17 cellular contexts compared by ENCODE assay signal in genomic region chr13:112532837-112533745, GRCh38. TPM values are rescaled to one million over a fixed set of nuclear protein-coding genes. Genes with fewer than 3 reads are reported as not detected.
DNase-seq lines count a peak whose midpoint lies in the region; ATAC-seq, FAIRE-seq and TF ChIP-seq lines count a peak whose summit lies in the region.
"Had no signal": no experiment of that assay in that cellular context is flagged by ENCODE, and none has a peak within 500 bp of the region (broad histone marks: within the 10 kb centered on the region; RNA-seq: fewer than 3 reads in every experiment).

No MANE protein-coding gene starts in this region.

- peak overlapping the region; percentile 49 to 61 for H3K27ac Mint-ChIP-seq in effector memory CD8-positive, alpha-beta T cell
- H3K27ac Mint-ChIP-seq: T-helper 1 cell treated with Interleukin-12 subunit alpha and Interleukin-12 subunit beta and Interleukin-4 antibody, amounts not matched to agents 30 μg/mL and 1 μg/mL, for 36 hours had no signal

- no peaks in the 10 kb centered on the region for H4K20me1 ChIP-seq in HepG2 (ENCODE audit: insufficient read depth, low read length)

- no peaks in the 10 kb centered on the region for H3K79me2 ChIP-seq in HepG2 (ENCODE audit: insufficient read depth, low read length)

- peaks cover 0 to 6% (median 0%) of the 10 kb centered on the region in 4 donors for H3K4me1 ChIP-seq in right lobe of liver
- H3K4me1 ChIP-seq in HepG2 (ENCODE audit: insufficient read depth, low read length), result no peaks in the 10 kb centered on the region
- peaks cover 0 to 13% (median 0%) of the 10 kb centered on the region in 4 donors for H3K4me1 ChIP-seq in tibial nerve

- TF ChIP-seq RAD21 in HepG2 (CRISPR knock-in tag; IDR thresholded peaks at IDR 0.05), result no peak

- no TSS peak for BruUV-seq in HepG2 (replicated peaks; lab: Mats Ljungman, UMichigan)

- no peaks in the 10 kb centered on the region for H3K27me3 Mint-ChIP-seq in effector memory CD8-positive, alpha-beta T cell
- H3K27me3 Mint-ChIP-seq: naive B cell had no signal

- no peak overlapping the region for H3K4me3 ChIP-seq in right lobe of liver
- H3K4me3 ChIP-seq in HepG2 (replicated peaks in 1 of 3; ENCODE audit: insufficient read depth in 1 of 3, low read depth in 2 of 3, low read length in 3 of 3), result no peak overlapping the region
- no peak overlapping the region for H3K4me3 ChIP-seq in tibial nerve

- H3K4me2 ChIP-seq in HepG2 (ENCODE audit: low read depth, low read length), result no peak overlapping the region

- no peaks in the 10 kb centered on the region for H3K9me3 ChIP-seq in right lobe of liver
- no peaks in the 10 kb centered on the region for H3K9me3 ChIP-seq in HepG2 (ENCODE audit: low read length)
- H3K9me3 ChIP-seq in tibial nerve, result no peaks in the 10 kb centered on the region

- H3K36me3 ChIP-seq in right lobe of liver (peaks cover 0 to 3% (median 0%) of the 10 kb centered on the region in 4 donors), HepG2 (replicated peaks in 1 of 2; ENCODE audit: control insufficient read depth in 1 of 2, insufficient read depth in 2 of 2, low read length in 2 of 2) (no peaks in the 10 kb centered on the region; a peak in 1 of 5 replicates), tibial nerve (peaks cover 0 to 5% (median 0%) of the 10 kb centered on the region in 3 donors)

- TF ChIP-seq EP300 in HepG2 (IDR thresholded peaks at IDR 0.05; ENCODE audit: low read depth in 2 of 2, low read length in 2 of 2), result no peak
- TF ChIP-seq EP300 in HepG2 (CRISPR knock-in tag; IDR thresholded peaks at IDR 0.05; ENCODE audit: borderline replicate concordance), result no peak
- no peak for TF ChIP-seq EP300 in tibial nerve (IDR thresholded peaks at IDR 0.05)

- no peak overlapping the region for H2AFZ ChIP-seq in HepG2 (ENCODE audit: low read length)

- intact Hi-C loops in right lobe of liver (cut with DNase I) (no loop called here), HepG2 (cut with micrococcal nuclease; ENCODE audit: unreplicated experiment) (no loop called here)

- in situ Hi-C loops in HepG2 (cut with HindIII; ENCODE audit: extremely low pct_ligation_motif_present, low pct_unique_long_range_greater_than_20kb), result no loop called here
- in situ Hi-C loops in KBM-7 (cut with MboI; ENCODE audit: low pct_unique_long_range_greater_than_20kb, low sequenced_read_pairs), result no loop called here

- CTCF ChIA-PET in HepG2 (lab: Yijun Ruan, JAX; ENCODE audit: low intra/inter-chr PET ratio, low total read pairs), result no interaction called here

- no peak for FAIRE-seq in HepG2 (lab: Jason Lieb, UNC)
- FAIRE-seq: endometrium had no signal

- H3K36me3 Mint-ChIP-seq in effector memory CD8-positive, alpha-beta T cell (ENCODE audit: insufficient read depth), result peaks cover 2% of the 10 kb centered on the region

- TF ChIP-seq CTCF in right lobe of liver (IDR thresholded peaks at IDR 0.05), result no peak
- no peak for TF ChIP-seq CTCF in HepG2 (CRISPR knock-in tag; IDR thresholded peaks at IDR 0.05)
- TF ChIP-seq CTCF in tibial nerve (IDR thresholded peaks at IDR 0.05), result no peak
- TF ChIP-seq CTCF in omental fat pad (IDR thresholded peaks at IDR 0.05), result no peak

- peaks cover 3 to 9% of the 10 kb centered on the region in 2 donors for H3K4me1 Mint-ChIP-seq in effector memory CD8-positive, alpha-beta T cell (ENCODE audit: low read depth in 2 of 2)
- H3K4me1 Mint-ChIP-seq: naive B cell had no signal

- no peak overlapping the region for H3K27ac ChIP-seq in right lobe of liver
- H3K27ac ChIP-seq in HepG2 (ENCODE audit: extremely low read length, insufficient read depth, low read length), result no peak overlapping the region
- no peak overlapping the region for H3K27ac ChIP-seq in tibial nerve

- H3K9ac ChIP-seq in HepG2 (ENCODE audit: insufficient read depth, low read depth, low read length), result no peak overlapping the region

- POLR2A ChIA-PET in HepG2 (lab: Yijun Ruan, JAX), result no interaction called here

- H3K27me3 ChIP-seq in right lobe of liver, result no peaks in the 10 kb centered on the region
- no peaks in the 10 kb centered on the region for H3K27me3 ChIP-seq in HepG2 (ENCODE audit: control insufficient read depth in 1 of 2, insufficient read depth in 2 of 2, low read length in 2 of 2)
- no peaks in the 10 kb centered on the region for H3K27me3 ChIP-seq in tibial nerve

- TF ChIP-seq POLR2A in right lobe of liver (IDR thresholded peaks at IDR 0.05) (no peak), HepG2 (IDR thresholded peaks at IDR 0.05; ENCODE audit: insufficient read depth in 1 of 2, low read depth in 2 of 2, low read length in 2 of 2) (no peak), tibial nerve (IDR thresholded peaks at IDR 0.05) (no peak)

- H3K9me3 Mint-ChIP-seq in effector memory CD8-positive, alpha-beta T cell, result no peaks in the 10 kb centered on the region
- H3K9me3 Mint-ChIP-seq: T-helper 1 cell treated with Interleukin-12 subunit alpha and Interleukin-12 subunit beta and Interleukin-4 antibody, amounts not matched to agents 30 μg/mL and 1 μg/mL, for 36 hours had no signal

- WGBS in right lobe of liver (ENCODE audit: insufficient coverage, low coverage, low lambda C conversion rate, missing lambda C conversion rate), result 22% methylated on average over 4 of the region's 13 CpGs
- WGBS in HepG2 (ENCODE audit: low lambda C conversion rate), result 98% methylated on average over 5 of the region's 13 CpGs
- WGBS in tibial nerve, 2 donors, result 81 to 85% methylated on average over 11 to 13 of the region's 13 CpGs

- no peak overlapping the region for H3K4me3 Mint-ChIP-seq in effector memory CD8-positive, alpha-beta T cell
- H3K4me3 Mint-ChIP-seq: naive B cell; T-helper 1 cell treated with Interleukin-12 subunit alpha and Interleukin-12 subunit beta and Interleukin-4 antibody, amounts not matched to agents 30 μg/mL and 1 μg/mL, for 36 hours had no signal

- ATAC-seq in right lobe of liver, result peak; percentile 58 to 78 (median 68)
- ATAC-seq in HepG2, result no peak
- ATAC-seq in effector memory CD8-positive, alpha-beta T cell (replicated peaks), result peak; percentile 78
- ATAC-seq in stimulated activated naive CD8-positive, alpha-beta T cell treated with anti-CD3 and anti-CD28 coated beads, Interleukin-15, Interleukin-2, amounts not matched to agents 100 U/mL and 50 U/mL, for 24 hours, result peak; percentile 79
- no peak for ATAC-seq in omental fat pad (ENCODE audit: low FRiP score)

- peak in 1 of 3 donors; percentile 65 for DNase-seq in right lobe of liver
- DNase-seq in HepG2 (ENCODE audit: low spot score), result no peak
- peak; percentile 20 for DNase-seq in KBM-7
- no peak for DNase-seq in effector memory CD8-positive, alpha-beta T cell
- peak; percentile 21 for DNase-seq in stimulated activated naive CD8-positive, alpha-beta T cell treated with anti-CD3 and anti-CD28 coated beads, Interleukin-15, Interleukin-2, amounts not matched to agents 100 U/mL and 50 U/mL, for 24 hours
- no peak for DNase-seq in GM19240 (ENCODE audit: insufficient read length, low spot score)
- no peak for DNase-seq in tibial nerve (ENCODE audit: low spot score in 2 of 2)
- DNase-seq in omental fat pad (ENCODE audit: low spot score), result no peak
- DNase-seq: activated effector memory CD4-positive, alpha-beta T cell treated with anti-CD3 and anti-CD28 coated beads, Interleukin-2, amount 50 U/mL, for 16 hours; AML-193; GDM1; head of caudate nucleus; naive B cell; SHP77; stimulated activated CD4-positive, alpha-beta T cell treated with anti-CD3 and anti-CD28 coated beads, Interleukin-2, amount 100 ng/mL, for 24 hours had no signal

TF ChIP-seq in HepG2, 621 proteins besides CTCF, POLR2A, EP300 and RAD21:
- TF ChIP-seq SIN3B (IDR thresholded peaks at IDR 0.05; ENCODE audit: low read length) (no peak), ZNF670 (CRISPR knock-in tag; IDR thresholded peaks at IDR 0.05; ENCODE audit: borderline replicate concordance) (no peak), MED8 (CRISPR knock-in tag; IDR thresholded peaks at IDR 0.05; ENCODE audit: insufficient replicate concordance) (no peak), ZNF282 (IDR thresholded peaks at IDR 0.05; ENCODE audit: partially characterized antibody) (no peak)

RNA-seq across cellular contexts. Expression of gene TUBGCP3, which starts 54.9 kb away (rescaled TPM):
- 10 to 100 TPM; 13.0 to 20.0 (median 17.6) TPM for total RNA-seq in right lobe of liver
- total RNA-seq in HepG2 (2016; rRNA removed; fragmentation: Illumina TruSeq; extraction: Trizol), result 15.5 and 18.4 TPM in 2 replicates
- total RNA-seq in HepG2 (2016; cell fraction: cytosol; rRNA removed; fragmentation: Illumina TruSeq; extraction: Trizol; ENCODE audit: low read depth), result 26.3 and 26.8 TPM in 2 replicates
- total RNA-seq in HepG2 (2016; cell fraction: insoluble cytoplasmic fraction; rRNA removed; fragmentation: Illumina TruSeq; extraction: Trizol), result 16.3 and 16.7 TPM in 2 replicates
- 20.4 and 21.8 TPM in 2 replicates for total RNA-seq in HepG2 (2016; cell fraction: membrane; rRNA removed; fragmentation: Illumina TruSeq; extraction: Trizol)
- 29.7 and 32.9 TPM in 2 replicates for total RNA-seq in HepG2 (2016; cell fraction: nucleus; rRNA removed; fragmentation: Illumina TruSeq; extraction: Trizol)
- 12.6 and 13.3 TPM in 2 replicates for polyA plus RNA-seq in HepG2 (2011; rRNA removed)
- 13.0 and 16.2 TPM in 2 replicates for polyA plus RNA-seq in HepG2 (2011; cell fraction: cytosol; rRNA removed)
- 37.9 and 38.9 TPM in 2 replicates for polyA plus RNA-seq in HepG2 (2011; cell fraction: nucleus; rRNA removed)
- polyA plus RNA-seq in HepG2 (2012), result 12.7 and 13.6 TPM in 2 replicates
- polyA plus RNA-seq in HepG2 (2016; cell fraction: cytosol; fragmentation: Illumina TruSeq; extraction: Trizol; ENCODE audit: low read depth), result 1.8 and 2.2 TPM in 2 replicates
- 17.9 and 19.3 TPM in 2 replicates for polyA plus RNA-seq in HepG2 (2016; cell fraction: insoluble cytoplasmic fraction; fragmentation: Illumina TruSeq; extraction: Trizol; ENCODE audit: low read depth)
- polyA plus RNA-seq in HepG2 (2016; cell fraction: membrane; fragmentation: Illumina TruSeq; extraction: Trizol; ENCODE audit: low read depth), result 5.5 TPM in 2 replicates
- 27.6 and 28.8 TPM in 2 replicates for polyA plus RNA-seq in HepG2 (2016; cell fraction: nucleus; fragmentation: Illumina TruSeq; extraction: Trizol; ENCODE audit: insufficient read depth, low read depth)
- polyA minus RNA-seq in HepG2 (2011; rRNA and poly(A)+ RNA removed; ENCODE audit: low replicate concordance), result 31.5 and 65.3 TPM in 2 replicates
- 9.6 and 11.7 TPM in 2 replicates for polyA minus RNA-seq in HepG2 (2011; cell fraction: cytosol; rRNA and poly(A)+ RNA removed)
- 67.3 and 70.4 TPM in 2 replicates for polyA minus RNA-seq in HepG2 (2011; cell fraction: nucleus; rRNA and poly(A)+ RNA removed)
- total RNA-seq in tibial nerve, result 10 to 100 TPM; 21.9 to 56.3 (median 29.3) TPM
- total RNA-seq in omental fat pad, result 10 to 100 TPM; 18.4 to 39.4 (median 27.4) TPM

Comparison
In these comparisons a context has a peak if more than half of its experiments do, and no peak if none do; other contexts are left out.
1. ATAC-seq: peak in right lobe of liver (4 of 4), effector memory CD8-positive, alpha-beta T cell (single experiment) and stimulated activated naive CD8-positive, alpha-beta T cell treated with anti-CD3 and anti-CD28 coated beads, Interleukin-15, Interleukin-2, amounts not matched to agents 100 U/mL and 50 U/mL, for 24 hours (single experiment); none in HepG2 (single experiment) and omental fat pad (single experiment).
2. DNase-seq: peak in KBM-7 (single experiment) and stimulated activated naive CD8-positive, alpha-beta T cell treated with anti-CD3 and anti-CD28 coated beads, Interleukin-15, Interleukin-2, amounts not matched to agents 100 U/mL and 50 U/mL, for 24 hours (single experiment); none in HepG2 (single experiment), effector memory CD8-positive, alpha-beta T cell (0 of 3), GM19240 (single experiment), tibial nerve (0 of 2) and omental fat pad (single experiment).